ENCODE assay signal across 11 cellular contexts in the genomic region with DNA sequence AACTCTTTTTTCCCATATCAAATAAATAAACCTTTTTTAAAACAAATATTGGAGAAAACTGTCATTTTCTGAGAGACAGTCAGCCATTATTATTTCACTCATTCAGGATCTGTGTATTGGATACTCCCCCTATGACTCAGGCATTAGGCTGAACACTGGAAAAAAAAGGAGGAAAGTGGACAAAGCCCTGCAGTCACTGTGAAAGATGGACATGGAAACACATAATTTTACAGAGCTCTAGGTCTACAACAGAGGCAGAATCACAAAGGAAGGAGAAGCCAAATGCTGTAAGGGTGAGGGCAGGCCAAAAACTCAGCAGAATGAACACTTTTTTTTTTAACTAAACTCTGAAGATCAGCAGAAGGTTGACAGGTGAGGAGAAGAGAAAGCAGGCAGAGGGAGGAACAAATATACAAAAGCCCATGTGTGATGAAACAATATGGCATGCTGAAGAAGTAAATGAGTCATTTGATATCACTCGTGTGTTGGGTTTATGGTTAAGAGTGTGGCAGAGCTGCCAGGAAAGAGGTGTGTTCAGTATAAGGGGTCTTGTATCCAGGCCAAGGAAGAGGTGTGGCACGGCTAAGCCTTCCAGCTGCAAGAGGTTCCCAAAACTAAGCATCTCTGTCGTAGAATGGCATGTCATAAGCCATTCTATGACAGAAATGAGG. TPM values are rescaled to one million over a fixed set of nuclear protein-coding genes. Genes with fewer than 3 reads are reported as not detected.
DNase-seq lines count a peak whose midpoint lies in the region; ATAC-seq and TF ChIP-seq lines count a peak whose summit lies in the region.
"Had no signal": no experiment of that assay in that cellular context is flagged by ENCODE, and none has a peak within 500 bp of the region (broad histone marks: within the 10 kb centered on the region; RNA-seq: fewer than 3 reads in every experiment).

No MANE protein-coding gene starts in this region.

- no peak for TF ChIP-seq CTCF in choroid plexus epithelial cell (conservative IDR thresholded peaks at IDR 0.05; ENCODE audit: low read depth, low read length)
- TF ChIP-seq CTCF in osteocyte (IDR thresholded peaks at IDR 0.05): no peak

- no peaks in the 10 kb centered on the region for H3K36me3 Mint-ChIP-seq in osteocyte (ENCODE audit: unreplicated experiment)
- no peaks in the 10 kb centered on the region for H3K36me3 Mint-ChIP-seq in effector memory CD8-positive, alpha-beta T cell (ENCODE audit: insufficient read depth)

- no peaks in the 10 kb centered on the region for H3K9me3 Mint-ChIP-seq in osteocyte (ENCODE audit: unreplicated experiment)
- H3K9me3 Mint-ChIP-seq in effector memory CD8-positive, alpha-beta T cell: no peaks in the 10 kb centered on the region

- peak overlapping the region; percentile 56 for H3K27ac Mint-ChIP-seq in osteocyte (ENCODE audit: unreplicated experiment)
- H3K27ac Mint-ChIP-seq in effector memory CD8-positive, alpha-beta T cell: no peak overlapping the region

- peaks cover 7% of the 10 kb centered on the region for H3K4me1 Mint-ChIP-seq in osteocyte (ENCODE audit: unreplicated experiment)
- no peaks in the 10 kb centered on the region for H3K4me1 Mint-ChIP-seq in effector memory CD8-positive, alpha-beta T cell (ENCODE audit: low read depth in 2 of 2)

- intact Hi-C loops in aorta (cut with DNase I): no loop called here

- no peaks in the 10 kb centered on the region for H3K36me3 ChIP-seq in aorta (ENCODE audit: control insufficient read depth in 1 of 2, insufficient read depth in 2 of 2, low read length in 1 of 2)

- no peaks in the 10 kb centered on the region for H3K27me3 ChIP-seq in aorta (ENCODE audit: control insufficient read depth in 1 of 2, insufficient read depth in 2 of 2, low read length in 1 of 2)

- H3K4me3 Mint-ChIP-seq in osteocyte (ENCODE audit: unreplicated experiment): no peak overlapping the region
- no peak overlapping the region for H3K4me3 Mint-ChIP-seq in effector memory CD8-positive, alpha-beta T cell

- no peak overlapping the region for H3K4me3 ChIP-seq in choroid plexus epithelial cell (ENCODE audit: low read depth, low read length)
- no peak overlapping the region for H3K4me3 ChIP-seq in aorta (ENCODE audit: low read length in 2 of 2)

- peak; percentile 19 for ATAC-seq in GM19452 (IDR thresholded peaks at IDR 0.05; ENCODE audit: unreplicated experiment)
- ATAC-seq in aorta (ENCODE audit: low FRiP score): no peak
- no peak for ATAC-seq in effector memory CD8-positive, alpha-beta T cell (replicated peaks)
- ATAC-seq in GM19328 (IDR thresholded peaks at IDR 0.05; ENCODE audit: unreplicated experiment): no peak

- 69 to 81% methylated on average over 3 of the region's 3 CpGs for WGBS in aorta, 2 donors

- no peaks in the 10 kb centered on the region for H3K4me1 ChIP-seq in aorta (ENCODE audit: control insufficient read depth in 1 of 2, insufficient read depth in 2 of 2, low read length in 2 of 2)

- H3K27me3 Mint-ChIP-seq in osteocyte (ENCODE audit: unreplicated experiment): no peaks in the 10 kb centered on the region
- no peaks in the 10 kb centered on the region for H3K27me3 Mint-ChIP-seq in effector memory CD8-positive, alpha-beta T cell

- DNase-seq in LoVo (ENCODE audit: low spot score): peak; percentile 55
- peak; percentile 49 for DNase-seq in choroid plexus epithelial cell (ENCODE audit: low read depth)
- no peak for DNase-seq in osteocyte (ENCODE audit: extremely low spot score, unreplicated experiment)
- DNase-seq in aorta: no peak
- no peak for DNase-seq in effector memory CD8-positive, alpha-beta T cell
- no peak for DNase-seq in NCI-H2107 (lab: John Stamatoyannopoulos, UW)
- DNase-seq: activated CD8-positive, alpha-beta memory T cell treated with anti-CD3 and anti-CD28 coated beads, Interleukin-2, amount 50 U/mL, for 48 hours; NCI-H2171 treated with DMSO at 0.1 percent for 48 hours had no signal

- no peak overlapping the region for H3K27ac ChIP-seq in aorta (ENCODE audit: low read depth in 1 of 2, low read length in 2 of 2)
- H3K27ac ChIP-seq: HL-60 had no signal

- H3K9me3 ChIP-seq in aorta (ENCODE audit: control insufficient read depth, low read length): no peaks in the 10 kb centered on the region

RNA-seq across cellular contexts. Expression of a gene that starts 39.1 kb away (rescaled TPM):
- total RNA-seq in osteocyte (65.3 and 67.5 TPM in 2 replicates), aorta (100 to 1,000 TPM; 176 to 340 TPM)
- 10 to 100 TPM; 36.1 to 60.7 TPM for polyA plus RNA-seq in aorta

Comparison
In these comparisons a context has a peak if more than half of its experiments do, and no peak if none do; other contexts are left out.
1. DNase-seq: peak in LoVo (single experiment) and choroid plexus epithelial cell (single experiment); none in osteocyte (single experiment), aorta (0 of 2), effector memory CD8-positive, alpha-beta T cell (0 of 3) and NCI-H2107 (single experiment).